Comparison of ENCODE assay signal across 23 cellular contexts in genomic region chr16:87441886-87442580, GRCh38. TPM values are rescaled to one million over a fixed set of nuclear protein-coding genes. Genes with fewer than 3 reads are reported as not detected.
DNase-seq lines count a peak whose midpoint lies in the region; TF ChIP-seq lines count a peak whose summit lies in the region.
"Had no signal": no experiment of that assay in that cellular context is flagged by ENCODE, and none has a peak within 500 bp of the region (broad histone marks: within the 10 kb centered on the region; RNA-seq: fewer than 3 reads in every experiment).

No MANE protein-coding gene starts in this region.

- in situ Hi-C loops in G401 (cut with HindIII; ENCODE audit: low sequenced_read_pairs): no loop called here

- no peaks in the 10 kb centered on the region for H3K27me3 Mint-ChIP-seq in chondrocyte (ENCODE audit: low read depth)
- H3K27me3 Mint-ChIP-seq: brain; CD4-positive, alpha-beta memory T cell; effector memory CD8-positive, alpha-beta T cell; natural killer cell treated with Interleukin-12 subunit alpha and Interleukin-12 subunit beta and Interleukin-15 and Interleukin-18, amount 100 ng/mL, for 72 hours had no signal

- H3K27ac ChIP-seq in osteoblast (ENCODE audit: low read depth, low read length): peak overlapping the region; percentile 64
- H3K27ac ChIP-seq: colonic mucosa, left lung, uterus had no signal

- peaks cover 15% of the 10 kb centered on the region for H3K4me1 Mint-ChIP-seq in chondrocyte (ENCODE audit: low read depth)
- H3K4me1 Mint-ChIP-seq: activated naive CD8-positive, alpha-beta T cell treated with anti-CD3 and anti-CD28 coated beads, Interleukin-2, amount 10 ng/mL, durations not matched to agents 7 days and 5 days had no signal

- DNase-seq in G401 (ENCODE audit: low spot score) (peak; percentile 39), M059J (ENCODE audit: low read depth) (peak; percentile 48), chondrocyte (ENCODE audit: low spot score) (peak; percentile 51), osteoblast (ENCODE audit: insufficient read length, low spot score, missing footprints) (peak; percentile 89), middle frontal gyrus (ENCODE audit: extremely low spot score, low spot score) (no peak), medulla oblongata (ENCODE audit: extremely low spot score) (no peak), SKM-1 treated with dmso at 0.1 percent for 144 hours (lab: John Stamatoyannopoulos, UW; ENCODE audit: unreplicated experiment) (no peak)
- DNase-seq: activated CD4-positive, alpha-beta T cell treated with anti-CD3 and anti-CD28 coated beads, Interleukin-2, amount 50 U/mL, for 1 hour; activated naive CD8-positive, alpha-beta T cell treated with anti-CD3 and anti-CD28 coated beads, Interleukin-2, amount 10 ng/mL, durations not matched to agents 7 days and 5 days; CD4-positive, alpha-beta memory T cell; colonic mucosa; effector memory CD8-positive, alpha-beta T cell; Karpas-422; midbrain; NCI-H1048; NCI-H2029; NCI-H2227 treated with DMSO at 0.1 percent for 48 hours; posterior cingulate gyrus; SIG-M5; uterus had no signal

- peaks cover 15% of the 10 kb centered on the region for H3K36me3 Mint-ChIP-seq in chondrocyte (ENCODE audit: low read depth)

- H3K4me3 ChIP-seq in osteoblast (ENCODE audit: insufficient read depth, low read length): no peak overlapping the region
- H3K4me3 ChIP-seq: colonic mucosa, left lung, uterus had no signal

- no peaks in the 10 kb centered on the region for H3K9me3 Mint-ChIP-seq in chondrocyte (ENCODE audit: low read depth)
- H3K9me3 Mint-ChIP-seq: activated naive CD8-positive, alpha-beta T cell treated with anti-CD3 and anti-CD28 coated beads, Interleukin-2, amount 10 ng/mL, durations not matched to agents 7 days and 5 days; effector memory CD8-positive, alpha-beta T cell; natural killer cell treated with Interleukin-12 subunit alpha and Interleukin-12 subunit beta and Interleukin-15 and Interleukin-18, amount 100 ng/mL, for 72 hours had no signal

- H3K9me3 ChIP-seq in osteoblast (ENCODE audit: low read depth, low read length): no peaks in the 10 kb centered on the region
- H3K9me3 ChIP-seq: colonic mucosa, left lung, uterus had no signal

- H3K4me3 Mint-ChIP-seq in chondrocyte (ENCODE audit: unreplicated experiment): no peak overlapping the region
- H3K4me3 Mint-ChIP-seq: activated naive CD8-positive, alpha-beta T cell treated with anti-CD3 and anti-CD28 coated beads, Interleukin-2, amount 10 ng/mL, durations not matched to agents 7 days and 5 days; brain; CD4-positive, alpha-beta memory T cell; effector memory CD8-positive, alpha-beta T cell; natural killer cell treated with Interleukin-12 subunit alpha and Interleukin-12 subunit beta and Interleukin-15 and Interleukin-18, amount 100 ng/mL, for 72 hours had no signal

- no peaks in the 10 kb centered on the region for H3K27me3 ChIP-seq in osteoblast (ENCODE audit: insufficient read depth, low read length)
- H3K27me3 ChIP-seq: colonic mucosa, left lung, uterus had no signal

- H3K79me2 ChIP-seq in osteoblast (ENCODE audit: insufficient read depth, low read length): peaks cover 53% of the 10 kb centered on the region

- H3K36me3 ChIP-seq in osteoblast (ENCODE audit: insufficient read depth, low read length): peaks cover 14% of the 10 kb centered on the region
- H3K36me3 ChIP-seq: colonic mucosa, uterus had no signal

- peaks cover 30% of the 10 kb centered on the region for H4K20me1 ChIP-seq in osteoblast (ENCODE audit: insufficient read depth, low read length)

- TF ChIP-seq CTCF in chondrocyte (IDR thresholded peaks at IDR 0.05): no peak
- no peak for TF ChIP-seq CTCF in osteoblast (IDR thresholded peaks at IDR 0.05; ENCODE audit: extremely low read depth, low read depth, low read length)

- peaks cover 11% of the 10 kb centered on the region for H3K4me1 ChIP-seq in osteoblast (ENCODE audit: insufficient read depth, low read length)
- H3K4me1 ChIP-seq: colonic mucosa, uterus had no signal

- H3K27ac Mint-ChIP-seq in chondrocyte (ENCODE audit: unreplicated experiment): no peak overlapping the region
- H3K27ac Mint-ChIP-seq: activated naive CD8-positive, alpha-beta T cell treated with anti-CD3 and anti-CD28 coated beads, Interleukin-2, amount 10 ng/mL, durations not matched to agents 7 days and 5 days; effector memory CD8-positive, alpha-beta T cell; natural killer cell treated with Interleukin-12 subunit alpha and Interleukin-12 subunit beta and Interleukin-15 and Interleukin-18, amount 100 ng/mL, for 72 hours had no signal

- H2AFZ ChIP-seq in osteoblast (ENCODE audit: low read length): no peak overlapping the region

- H3K4me2 ChIP-seq in osteoblast (ENCODE audit: insufficient read depth, low read length): peak overlapping the region; percentile 4

RNA-seq across cellular contexts. Expression of gene MAP1LC3B, which starts 49.9 kb away (rescaled TPM):
- 26.7 and 40.8 TPM in 2 replicates for total RNA-seq in G401 (2014; rRNA removed; shearing (Covaris generic))
- 26.0 and 54.2 TPM in 2 replicates for total RNA-seq in M059J (2014; rRNA removed; shearing (Covaris generic))
- total RNA-seq in chondrocyte (139 to 189 TPM (median 186 TPM) in 3 replicates), osteoblast (44.5 and 62.5 TPM in 2 replicates)

RNA-seq across cellular contexts. Expression of gene ZCCHC14, which starts 50.8 kb away (rescaled TPM):
- total RNA-seq in G401 (2014; rRNA removed; shearing (Covaris generic)): 10.9 and 12.9 TPM in 2 replicates
- total RNA-seq in M059J (2014; rRNA removed; shearing (Covaris generic)): 3.4 and 7.8 TPM in 2 replicates
- total RNA-seq in chondrocyte (28.0 to 29.6 TPM (median 29.6 TPM) in 3 replicates), osteoblast (36.9 and 41.8 TPM in 2 replicates)

RNA-seq across cellular contexts. Expression of gene FBXO31, which starts 58.5 kb away (rescaled TPM):
- 11.9 and 15.4 TPM in 2 replicates for total RNA-seq in G401 (2014; rRNA removed; shearing (Covaris generic))
- total RNA-seq in M059J (2014; rRNA removed; shearing (Covaris generic)): 9.7 and 14.4 TPM in 2 replicates
- total RNA-seq in chondrocyte: 30.3 to 37.2 TPM (median 30.6 TPM) in 3 replicates
- 31.2 and 33.3 TPM in 2 replicates for total RNA-seq in osteoblast

Comparison
In these comparisons a context has a peak if more than half of its experiments do, and no peak if none do; other contexts are left out.
1. DNase-seq: peak in G401 (single experiment), M059J (single experiment), chondrocyte (single experiment) and osteoblast (single experiment); none in middle frontal gyrus (single experiment), medulla oblongata (single experiment) and SKM-1 treated with dmso at 0.1 percent for 144 hours (single experiment).